ENCODE assay signal across 20 cellular contexts in the genomic region with DNA sequence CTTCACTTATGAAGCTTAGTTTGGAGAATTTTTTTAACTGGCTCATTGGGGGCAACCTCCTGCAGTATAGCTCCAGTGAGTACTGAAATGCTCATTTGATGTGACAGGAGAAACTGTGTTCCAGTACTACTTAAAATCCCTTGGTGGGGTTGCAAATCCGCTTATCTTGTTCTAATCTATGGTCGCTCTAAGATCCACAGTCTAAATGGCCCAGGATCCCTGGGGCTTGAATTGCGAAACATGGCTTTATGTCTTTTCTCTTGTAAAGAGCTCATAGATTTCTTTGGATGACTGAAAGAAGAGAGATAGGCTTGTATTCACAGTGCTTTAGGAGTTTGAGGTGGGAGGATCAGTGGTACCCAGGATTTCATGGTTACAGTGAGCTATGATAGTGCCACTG. TPM values are rescaled to one million over a fixed set of nuclear protein-coding genes. Genes with fewer than 3 reads are reported as not detected.
"Had no signal": no experiment of that assay in that cellular context is flagged by ENCODE, and none has a peak within 500 bp of the region (broad histone marks: within the 10 kb centered on the region; RNA-seq: fewer than 3 reads in every experiment).

No MANE protein-coding gene starts in this region.

- H3K36me3 Mint-ChIP-seq: activated CD4-positive, alpha-beta memory T cell treated with anti-CD3 and anti-CD28 coated beads for 36 hours; activated naive CD8-positive, alpha-beta T cell; brain; stimulated activated effector memory CD8-positive, alpha-beta T cell treated with anti-CD3 and anti-CD28 coated beads, Interleukin-12 subunit alpha, Interleukin-12 subunit beta, amount 100 ng/mL, for 72 hours; WTC11 had no signal

- H3K4me3 ChIP-seq: lung, smooth muscle cell, stomach, vagina had no signal

- DNase-seq: activated CD4-positive, alpha-beta memory T cell treated with anti-CD3 and anti-CD28 coated beads for 36 hours; activated CD4-positive, alpha-beta T cell treated with anti-CD3 and anti-CD28 coated beads for 4 hours; activated T-cell treated with anti-CD3 and anti-CD28 coated beads for 4 hours; caudate nucleus; erythroblast; hypothalamus; kidney; right cardiac atrium; stimulated activated CD4-positive, alpha-beta T cell treated with anti-CD3 and anti-CD28 coated beads, Interleukin-4, amount 100 ng/mL, for 24 hours; stomach had no signal

- H3K27ac ChIP-seq: stomach, vagina had no signal

- H3K4me3 Mint-ChIP-seq: activated CD4-positive, alpha-beta memory T cell treated with anti-CD3 and anti-CD28 coated beads for 36 hours; activated naive CD8-positive, alpha-beta T cell; brain; stimulated activated effector memory CD8-positive, alpha-beta T cell treated with anti-CD3 and anti-CD28 coated beads, Interleukin-12 subunit alpha, Interleukin-12 subunit beta, amount 100 ng/mL, for 72 hours; WTC11 had no signal

- H3K4me1 Mint-ChIP-seq: brain; stimulated activated effector memory CD8-positive, alpha-beta T cell treated with anti-CD3 and anti-CD28 coated beads, Interleukin-12 subunit alpha, Interleukin-12 subunit beta, amount 100 ng/mL, for 72 hours had no signal

- H3K27me3 Mint-ChIP-seq: activated CD4-positive, alpha-beta memory T cell treated with anti-CD3 and anti-CD28 coated beads for 36 hours; progenitor cell of endocrine pancreas had no signal

- H3K9me3 ChIP-seq: stomach, vagina had no signal

- H3K9me3 Mint-ChIP-seq: stimulated activated effector memory CD8-positive, alpha-beta T cell treated with anti-CD3 and anti-CD28 coated beads, Interleukin-12 subunit alpha, Interleukin-12 subunit beta, amount 100 ng/mL, for 72 hours had no signal

- H3K4me1 ChIP-seq: stomach, vagina had no signal

- H3K36me3 ChIP-seq: stomach, vagina had no signal

- H3K27me3 ChIP-seq: stomach, vagina had no signal

- ATAC-seq: left lobe of liver; right cardiac atrium; stimulated activated effector memory CD8-positive, alpha-beta T cell treated with anti-CD3 and anti-CD28 coated beads, Interleukin-12 subunit alpha, Interleukin-12 subunit beta, amount 100 ng/mL, for 72 hours; WTC11 had no signal

- H3K27ac Mint-ChIP-seq: activated CD4-positive, alpha-beta memory T cell treated with anti-CD3 and anti-CD28 coated beads for 36 hours; activated naive CD8-positive, alpha-beta T cell; brain; progenitor cell of endocrine pancreas; stimulated activated effector memory CD8-positive, alpha-beta T cell treated with anti-CD3 and anti-CD28 coated beads, Interleukin-12 subunit alpha, Interleukin-12 subunit beta, amount 100 ng/mL, for 72 hours; WTC11 had no signal

RNA-seq across cellular contexts. Expression of a gene that starts 52.7 kb away (rescaled TPM):
- total RNA-seq: activated CD4-positive, alpha-beta memory T cell treated with anti-CD3 and anti-CD28 coated beads for 36 hours; T-helper 2 cell treated with Interferon-gamma antibody and Interleukin-4, amounts not matched to agents 100 ng/mL and 5 ng/mL, for 36 hours had no signal
